In the genomic region with DNA sequence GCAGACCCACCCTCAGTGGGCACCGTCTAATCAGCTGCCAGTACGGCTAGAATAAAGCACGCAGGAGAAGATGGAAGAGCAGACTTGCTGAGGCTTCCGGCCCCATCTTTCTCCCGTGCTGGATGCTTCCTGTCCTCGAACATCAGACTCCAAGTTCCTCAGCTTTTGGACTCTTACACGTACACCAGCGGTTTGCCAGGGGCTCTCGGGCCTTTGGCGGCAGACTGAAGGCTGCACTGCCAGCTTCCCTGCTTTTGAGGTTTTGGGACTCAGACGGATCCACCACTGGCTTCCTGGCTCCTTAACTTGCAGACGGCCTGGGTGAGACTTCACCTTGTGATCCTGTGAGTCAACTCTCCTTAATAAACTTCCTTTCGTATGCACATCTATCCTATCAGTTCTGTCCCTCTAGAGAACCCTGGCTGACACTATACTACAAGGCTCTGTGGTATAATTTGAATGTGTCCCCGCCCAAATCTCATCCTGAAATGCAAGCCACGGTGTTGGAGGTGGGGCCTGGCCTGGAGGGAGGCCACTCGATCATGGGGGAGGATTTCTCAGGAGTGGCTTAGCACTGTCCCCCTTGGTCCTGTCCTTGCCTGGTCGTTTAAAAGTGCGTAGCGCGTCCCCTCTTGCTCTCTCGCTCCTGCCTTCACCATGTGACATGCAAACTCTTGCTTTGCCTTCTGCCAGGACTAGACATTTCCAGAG, we compare ENCODE assay signal across 24 cellular contexts. TPM values are rescaled to one million over a fixed set of nuclear protein-coding genes. Genes with fewer than 3 reads are reported as not detected.
DNase-seq lines count a peak whose midpoint lies in the region; ATAC-seq, FAIRE-seq and TF ChIP-seq lines count a peak whose summit lies in the region.
"Had no signal": no experiment of that assay in that cellular context is flagged by ENCODE, and none has a peak within 500 bp of the region (broad histone marks: within the 10 kb centered on the region; RNA-seq: fewer than 3 reads in every experiment).

No MANE protein-coding gene starts in this region.

- H3K23ac ChIP-seq in trophoblast cell (ENCODE audit: low read length) = peak overlapping the region; percentile 5

- TF ChIP-seq POLR2A in A549 (IDR thresholded peaks at IDR 0.05; ENCODE audit: low read length) = no peak

- H4K8ac ChIP-seq in trophoblast cell (ENCODE audit: low read depth, low read length) = no peak overlapping the region

- no peak for TF ChIP-seq RAD21 in A549 (conservative IDR thresholded peaks at IDR 0.05 in 1 of 2, IDR thresholded peaks at IDR 0.05 in 1 of 2)

- no peaks in the 10 kb centered on the region for H3K27me3 ChIP-seq in trophoblast cell (ENCODE audit: insufficient read depth, low read length)

- POLR2A ChIA-PET in A549 (lab: Yijun Ruan, JAX) = interaction anchor here (0.6 kb wide), 1 partner anchor 68 kb away, joined by 3 read pairs; no protein-coding TSS in a partner anchor

- no peak for TF ChIP-seq EP300 in A549 (IDR thresholded peaks at IDR 0.05)

- no peak overlapping the region for H2BK12ac ChIP-seq in trophoblast cell (ENCODE audit: low read length)

- CTCF ChIA-PET in A549 (lab: Yijun Ruan, JAX) = no interaction called here

- no peak overlapping the region for H4K12ac ChIP-seq in trophoblast cell (ENCODE audit: low read depth, low read length)

- H3K18ac ChIP-seq in trophoblast cell (ENCODE audit: low read length) = no peak overlapping the region

- H3K9ac ChIP-seq in trophoblast cell (ENCODE audit: low read length) = no peak overlapping the region

- no peak overlapping the region for H4K91ac ChIP-seq in trophoblast cell (ENCODE audit: low read depth, low read length)

- H2AK5ac ChIP-seq in trophoblast cell (ENCODE audit: low read length) = no peak overlapping the region

- no peaks in the 10 kb centered on the region for H3K36me3 ChIP-seq in trophoblast cell (ENCODE audit: control insufficient read depth in 1 of 2, insufficient read depth in 2 of 2, low read length in 2 of 2)

- H3K9me3 ChIP-seq in A549 = peaks cover 18% of the 10 kb centered on the region; the same call in 2 of the 3 replicates
- peaks cover 8% of the 10 kb centered on the region for H3K9me3 ChIP-seq in trophoblast cell (ENCODE audit: insufficient read depth, low read depth, low read length)

- peak; percentile 36 to 66 for ATAC-seq in A549
- no peak for ATAC-seq in esophagus mucosa
- ATAC-seq: GM12878 had no signal

- no peak overlapping the region for H2BK120ac ChIP-seq in trophoblast cell (ENCODE audit: insufficient read depth, low read length, poor library complexity)

- DNase-seq in A549 (ENCODE audit: low read depth in 1 of 2, low spot score in 1 of 2) = no peak
- DNase-seq in M059J (ENCODE audit: low read depth) = peak; percentile 40
- peak; percentile 30 for DNase-seq in choroid plexus epithelial cell (ENCODE audit: low read depth)
- DNase-seq in trophoblast cell = no peak
- DNase-seq in stimulated activated CD4-positive, alpha-beta T cell treated with anti-CD3 and anti-CD28 coated beads, Interleukin-2, amount 100 ng/mL, for 24 hours = no peak
- no peak for DNase-seq in H4 (ENCODE audit: low spot score)
- DNase-seq in germinal center (ENCODE audit: low spot score) = no peak
- DNase-seq: 8988T, DMS53, GOT3, Karpas-422, MM.1S, NCI-H1048, NCI-H1417 treated with DMSO at 0.1 percent for 48 hours, NCI-H187, NCI-H2107, NCI-H446 treated with DMSO at 0.1 percent for 48 hours, NCI-H526 treated with DMSO at 0.1 percent for 48 hours, Right ventricle myocardium superior had no signal

- H2BK5ac ChIP-seq in trophoblast cell (ENCODE audit: low read depth, low read length, poor library complexity) = no peak overlapping the region

- TF ChIP-seq CTCF in A549 (IDR thresholded peaks at IDR 0.05) (no peak), choroid plexus epithelial cell (conservative IDR thresholded peaks at IDR 0.05; ENCODE audit: low read depth, low read length) (no peak)

- no peak overlapping the region for H3K4ac ChIP-seq in trophoblast cell (ENCODE audit: low read depth, low read length)

- FAIRE-seq in A549 (lab: Jason Lieb, UNC) = no peak
- FAIRE-seq: D721Med, GM12878 had no signal

- H3K79me2 ChIP-seq in trophoblast cell (ENCODE audit: control insufficient read depth, insufficient read depth, low read length, poor library complexity) = no peaks in the 10 kb centered on the region

- no peak overlapping the region for H3K14ac ChIP-seq in trophoblast cell (ENCODE audit: low read length)

- WGBS in A549 (ENCODE audit: missing lambda C conversion rate) = 55% methylated on average over 21 of the region's 21 CpGs
- no CpG with 5 or more reads among the region's 21 CpGs for WGBS in trophoblast cell (ENCODE audit: extremely low coverage, insufficient coverage, insufficient read length)

- H2AFZ ChIP-seq in trophoblast cell (ENCODE audit: insufficient read depth, low read length, poor library complexity) = no peak overlapping the region

- no peaks in the 10 kb centered on the region for H3K79me1 ChIP-seq in trophoblast cell (ENCODE audit: low read length)

- H3K27ac ChIP-seq in A549 (no peak overlapping the region), trophoblast cell (ENCODE audit: low read depth, low read length) (no peak overlapping the region)
- H3K27ac ChIP-seq: C4-2B had no signal

- H3K4me1 ChIP-seq in A549 = no peaks in the 10 kb centered on the region
- no peaks in the 10 kb centered on the region for H3K4me1 ChIP-seq in trophoblast cell (ENCODE audit: control insufficient read depth in 1 of 2, insufficient read depth in 2 of 2, low read length in 2 of 2)

- H3K4me2 ChIP-seq in A549 (no peak overlapping the region), trophoblast cell (ENCODE audit: low read length) (no peak overlapping the region)

- H3K4me3 ChIP-seq in A549 = no peak overlapping the region
- H3K4me3 ChIP-seq in choroid plexus epithelial cell (ENCODE audit: low read depth, low read length) = no peak overlapping the region
- H3K4me3 ChIP-seq in trophoblast cell (ENCODE audit: low read depth, low read length) = no peak overlapping the region
- H3K4me3 ChIP-seq: GM12878 had no signal

TF ChIP-seq in A549, 52 proteins besides CTCF, POLR2A, EP300 and RAD21 (continues in another document):
- TF ChIP-seq EHF (CRISPR knock-in tag; IDR thresholded peaks at IDR 0.05) (no peak), PHF8 (IDR thresholded peaks at IDR 0.05; ENCODE audit: borderline replicate concordance, low read depth) (no peak), ZC3H11A (IDR thresholded peaks at IDR 0.05) (no peak), GATA3 (IDR thresholded peaks at IDR 0.05; ENCODE audit: borderline replicate concordance) (no peak), NPAS2 (CRISPR knock-in tag; IDR thresholded peaks at IDR 0.05; ENCODE audit: borderline replicate concordance) (no peak), SREBF2 (IDR thresholded peaks at IDR 0.05) (no peak), NR3C1 (IDR thresholded peaks at IDR 0.05) (no peak), TFCP2L1 (CRISPR knock-in tag; IDR thresholded peaks at IDR 0.05) (no peak), POLR2AphosphoS2 (conservative IDR thresholded peaks at IDR 0.05; ENCODE audit: low read length) (no peak)
- TF ChIP-seq, protein P1, sequence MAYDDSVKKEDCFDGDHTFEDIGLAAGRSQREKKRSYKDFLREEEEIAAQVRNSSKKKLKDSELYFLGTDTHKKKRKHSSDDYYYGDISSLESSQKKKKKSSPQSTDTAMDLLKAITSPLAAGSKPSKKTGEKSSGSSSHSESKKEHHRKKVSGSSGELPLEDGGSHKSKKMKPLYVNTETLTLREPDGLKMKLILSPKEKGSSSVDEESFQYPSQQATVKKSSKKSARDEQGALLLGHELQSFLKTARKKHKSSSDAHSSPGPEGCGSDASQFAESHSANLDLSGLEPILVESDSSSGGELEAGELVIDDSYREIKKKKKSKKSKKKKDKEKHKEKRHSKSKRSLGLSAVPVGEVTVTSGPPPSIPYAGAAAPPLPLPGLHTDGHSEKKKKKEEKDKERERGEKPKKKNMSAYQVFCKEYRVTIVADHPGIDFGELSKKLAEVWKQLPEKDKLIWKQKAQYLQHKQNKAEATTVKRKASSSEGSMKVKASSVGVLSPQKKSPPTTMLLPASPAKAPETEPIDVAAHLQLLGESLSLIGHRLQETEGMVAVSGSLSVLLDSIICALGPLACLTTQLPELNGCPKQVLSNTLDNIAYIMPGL (CRISPR knock-in tag; IDR thresholded peaks at IDR 0.05; ENCODE audit: borderline replicate concordance) = no peak
- TF ChIP-seq, protein P2, sequence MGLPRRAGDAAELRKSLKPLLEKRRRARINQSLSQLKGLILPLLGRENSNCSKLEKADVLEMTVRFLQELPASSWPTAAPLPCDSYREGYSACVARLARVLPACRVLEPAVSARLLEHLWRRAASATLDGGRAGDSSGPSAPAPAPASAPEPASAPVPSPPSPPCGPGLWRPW (IDR thresholded peaks at IDR 0.05) = no peak
- TF ChIP-seq, protein P3, sequence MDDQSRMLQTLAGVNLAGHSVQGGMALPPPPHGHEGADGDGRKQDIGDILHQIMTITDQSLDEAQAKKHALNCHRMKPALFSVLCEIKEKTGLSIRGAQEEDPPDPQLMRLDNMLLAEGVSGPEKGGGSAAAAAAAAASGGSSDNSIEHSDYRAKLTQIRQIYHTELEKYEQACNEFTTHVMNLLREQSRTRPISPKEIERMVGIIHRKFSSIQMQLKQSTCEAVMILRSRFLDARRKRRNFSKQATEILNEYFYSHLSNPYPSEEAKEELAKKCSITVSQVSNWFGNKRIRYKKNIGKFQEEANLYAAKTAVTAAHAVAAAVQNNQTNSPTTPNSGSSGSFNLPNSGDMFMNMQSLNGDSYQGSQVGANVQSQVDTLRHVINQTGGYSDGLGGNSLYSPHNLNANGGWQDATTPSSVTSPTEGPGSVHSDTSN (IDR thresholded peaks at IDR 0.05) = no peak

RNA-seq across cellular contexts. Expression of a gene that starts 31.1 kb away (rescaled TPM):
- polyA plus RNA-seq in A549 (2011; rRNA removed) (3.2 and 5.1 TPM in 2 replicates), A549 (2017; fragmentation: RNase III; extraction: RNeasy Plus Mini Kit Qiagen cat#74134 plus additional on column Dnase treatment) (1.3 to 1.4 TPM (median 1.3 TPM) in 3 replicates)
- 9.0 and 17.2 TPM in 2 replicates for polyA plus RNA-seq in A549 (2012; cell fraction: cytosol; rRNA removed)
- 17.0 and 17.5 TPM in 2 replicates for polyA plus RNA-seq in A549 (2012; cell fraction: nucleus; rRNA removed)
- 1.3 and 2.8 TPM in 2 replicates for polyA minus RNA-seq in A549 (2011; rRNA and poly(A)+ RNA removed)
- not detected in 2 replicates for total RNA-seq in M059J (2014; rRNA removed; shearing (Covaris generic))
- polyA plus RNA-seq in trophoblast cell (2013) = 1.6 and 1.7 TPM in 2 replicates
- 20.4 TPM for total RNA-seq in esophagus mucosa
- total RNA-seq in H4 (2014; rRNA removed; shearing (Covaris generic)) = 0.37 TPM in 1 of 2 replicates, not detected in the other
- polyA plus RNA-seq: IgD-negative memory B cell had no signal

RNA-seq across cellular contexts. Expression of a gene that starts 55.6 kb away (rescaled TPM):
- polyA plus RNA-seq in A549 (2011; rRNA removed) (8.7 and 9.8 TPM in 2 replicates), A549 (2017; fragmentation: RNase III; extraction: RNeasy Plus Mini Kit Qiagen cat#74134 plus additional on column Dnase treatment) (15.6 to 18.6 TPM (median 17.5 TPM) in 3 replicates)
- 10.9 and 17.9 TPM in 2 replicates for polyA plus RNA-seq in A549 (2012; cell fraction: cytosol; rRNA removed)
- polyA plus RNA-seq in A549 (2012; cell fraction: nucleus; rRNA removed) = 23.3 and 38.1 TPM in 2 replicates
- polyA minus RNA-seq in A549 (2011; rRNA and poly(A)+ RNA removed) = 7.4 and 10.4 TPM in 2 replicates
- 1.7 TPM in 2 replicates for total RNA-seq in M059J (2014; rRNA removed; shearing (Covaris generic))
- polyA plus RNA-seq in trophoblast cell (2013) = 6.7 and 6.8 TPM in 2 replicates
- total RNA-seq in esophagus mucosa = 15.4 TPM
- total RNA-seq in H4 (2014; rRNA removed; shearing (Covaris generic)) = 0.37 and 1.3 TPM in 2 replicates

Comparison
In these comparisons a context has a peak if more than half of its experiments do, and no peak if none do; other contexts are left out.
1. DNase-seq: peak in M059J (single experiment) and choroid plexus epithelial cell (single experiment); none in A549 (0 of 2), trophoblast cell (0 of 2), stimulated activated CD4-positive, alpha-beta T cell treated with anti-CD3 and anti-CD28 coated beads, Interleukin-2, amount 100 ng/mL, for 24 hours (0 of 2), H4 (single experiment) and germinal center (single experiment).
2. RNA of a gene that starts 31.1 kb away (total RNA-seq): 20.4 TPM in esophagus mucosa (single experiment); 0.37 TPM in H4 and not detected in M059J; every median in the first group is over 10 times any median in the second.